Comparison of ENCODE assay signal across 14 cellular contexts in genomic region chr10:133453516-133454203, GRCh38. TPM values are rescaled to one million over a fixed set of nuclear protein-coding genes. Genes with fewer than 3 reads are reported as not detected.
A peak's percentile ranks its signal among the peaks of the same experiment; 100 is the strongest.
DNase-seq lines count a peak whose midpoint lies in the region; ATAC-seq, FAIRE-seq and TF ChIP-seq lines count a peak whose summit lies in the region.
"Had no signal": no experiment of that assay in that cellular context is flagged by ENCODE, and none has a peak within 500 bp of the region (broad histone marks: within the 10 kb centered on the region; RNA-seq: fewer than 3 reads in every experiment).

Gene SCART1, plus strand, starts transcription at chr10:133453945. Its CDS starts 53 bp downstream, at chr10:133453998.

- H4K20me1 ChIP-seq in OCI-LY7 (ENCODE audit: insufficient read depth, low read length) = no peaks in the 10 kb centered on the region

- TF ChIP-seq POLR2A in A549 (IDR thresholded peaks at IDR 0.05; ENCODE audit: low read length) = no peak

- no peak within 1 kb of the TSS for H3K4me3 ChIP-seq in A549
- no peak within 1 kb of the TSS for H3K4me3 ChIP-seq in OCI-LY7 (ENCODE audit: low read depth, low read length, poor library complexity, severe bottlenecking)
- H3K4me3 ChIP-seq in lung = no peak within 1 kb of the TSS
- H3K4me3 ChIP-seq: GM23248, left lung had no signal

- H3K27ac ChIP-seq in A549 (no peak within 1 kb of the TSS), OCI-LY7 (ENCODE audit: low read depth, low read length, poor library complexity, severe bottlenecking) (no peak within 1 kb of the TSS), lung (ENCODE audit: low read depth in 1 of 2, low read length in 1 of 2) (no peak within 1 kb of the TSS)
- H3K27ac ChIP-seq: foreskin keratinocyte, GM23248, left lung had no signal

- FAIRE-seq in A549 (lab: Jason Lieb, UNC) = no peak

- H3K9me2 ChIP-seq in OCI-LY7 (ENCODE audit: insufficient read depth, low read length) = no peaks in the 10 kb centered on the region

- H3K79me2 ChIP-seq in OCI-LY7 (ENCODE audit: insufficient read depth, low read depth, low read length) = no peaks in the 10 kb centered on the region

- peaks cover 14% of the 10 kb centered on the region; the same call in 2 of the 3 replicates for H3K9me3 ChIP-seq in A549
- peaks cover 9% of the 10 kb centered on the region; the same call in 1 of the 2 replicates for H3K9me3 ChIP-seq in OCI-LY7 (ENCODE audit: low read length)
- peaks cover 0 to 3% of the 10 kb centered on the region in 2 donors for H3K9me3 ChIP-seq in lung (ENCODE audit: control insufficient read depth in 2 of 2, insufficient read depth in 1 of 2, low read length in 1 of 2)

- H3K4me2 ChIP-seq in A549 (no peak within 1 kb of the TSS), OCI-LY7 (ENCODE audit: low read length) (no peak within 1 kb of the TSS)

- ATAC-seq in A549 (peak; percentile 27 to 48; a peak in 4 of 6 replicates), lung (ENCODE audit: insufficient read depth, low FRiP score) (no peak), GM18861 (IDR thresholded peaks at IDR 0.05; ENCODE audit: unreplicated experiment) (no peak), GM19324 (IDR thresholded peaks at IDR 0.05; ENCODE audit: low FRiP score, unreplicated experiment) (no peak), GM18873 (IDR thresholded peaks at IDR 0.05; ENCODE audit: low FRiP score, unreplicated experiment) (no peak)
- ATAC-seq: foreskin keratinocyte, left lung had no signal

- no peaks in the 10 kb centered on the region for H3K4me1 ChIP-seq in A549
- no peaks in the 10 kb centered on the region for H3K4me1 ChIP-seq in OCI-LY7 (ENCODE audit: insufficient read depth, low read length, poor library complexity, severe bottlenecking)
- H3K4me1 ChIP-seq in lung (ENCODE audit: control insufficient read depth in 2 of 2, insufficient read depth in 2 of 2, low read length in 2 of 2) = no peaks in the 10 kb centered on the region
- H3K4me1 ChIP-seq: foreskin keratinocyte, left lung had no signal

- no peaks in the 10 kb centered on the region for H3K27me3 ChIP-seq in lung (ENCODE audit: control insufficient read depth, insufficient read depth)
- H3K27me3 ChIP-seq: foreskin keratinocyte, left lung had no signal

- POLR2A ChIA-PET in A549 (lab: Yijun Ruan, JAX) = no interaction called here
- POLR2A ChIA-PET in OCI-LY7 (lab: Charles Lee) = interaction anchor here (0.7 kb wide), 1 partner anchor 10 kb away, joined by 3 read pairs; no protein-coding TSS in a partner anchor

- intact Hi-C loops in OCI-LY7 (cut with micrococcal nuclease; ENCODE audit: unreplicated experiment) = no loop called here

- TF ChIP-seq CTCF in A549 (IDR thresholded peaks at IDR 0.05) (no peak), OCI-LY7 (conservative IDR thresholded peaks at IDR 0.05; ENCODE audit: low read length) (no peak), lung (IDR thresholded peaks at IDR 0.05; ENCODE audit: control extremely low read depth, extremely low read depth) (no peak)

- no peak for TF ChIP-seq EP300 in A549 (IDR thresholded peaks at IDR 0.05)

- H2AFZ ChIP-seq in OCI-LY7 (ENCODE audit: low read length) = no peak within 1 kb of the TSS
- H2AFZ ChIP-seq: GM23248 had no signal

- WGBS in A549 (ENCODE audit: missing lambda C conversion rate) = 25% methylated on average over 9 of the region's 11 CpGs
- WGBS in lung, 2 donors = 88 to 89% methylated on average over 11 of the region's 11 CpGs

- CTCF ChIA-PET in A549 (lab: Yijun Ruan, JAX) = no interaction called here
- CTCF ChIA-PET in OCI-LY7 (lab: Charles Lee; ENCODE audit: unreplicated experiment) = no interaction called here

- BruUV-seq in OCI-LY7 (replicated peaks; lab: Mats Ljungman, UMichigan) = no TSS peak

- DNase-seq in A549 (ENCODE audit: low read depth in 1 of 2, low spot score in 1 of 2) (no peak), CMK (ENCODE audit: low read depth) (peak; percentile 52), OCI-LY7 (ENCODE audit: low spot score) (no peak), lung (ENCODE audit: low spot score) (peak; percentile 20), cerebellum (ENCODE audit: low spot score) (no peak)
- DNase-seq: amniotic stem cell, cerebellar nuclear complex, DMS153, foreskin keratinocyte, GM23248 had no signal

- H3K36me3 ChIP-seq in OCI-LY7 (ENCODE audit: insufficient read depth, low read length) = no peaks in the 10 kb centered on the region
- H3K36me3 ChIP-seq in lung (ENCODE audit: control insufficient read depth in 2 of 2, insufficient read depth in 2 of 2, low read length in 2 of 2) = no peaks in the 10 kb centered on the region
- H3K36me3 ChIP-seq: left lung had no signal

- TF ChIP-seq RAD21 in A549 (conservative IDR thresholded peaks at IDR 0.05 in 1 of 2, IDR thresholded peaks at IDR 0.05 in 1 of 2) = no peak

TF ChIP-seq in A549, 52 proteins besides CTCF, POLR2A, EP300 and RAD21:
- no peak for TF ChIP-seq CHD4 (IDR thresholded peaks at IDR 0.05; ENCODE audit: borderline replicate concordance)
- TF ChIP-seq TFCP2L1 (CRISPR knock-in tag; IDR thresholded peaks at IDR 0.05) = no peak
- no peak for TF ChIP-seq KDM5A (IDR thresholded peaks at IDR 0.05)
- TF ChIP-seq NFE2L2 (conservative IDR thresholded peaks at IDR 0.05; ENCODE audit: low read length) = no peak
- TF ChIP-seq, protein P1, sequence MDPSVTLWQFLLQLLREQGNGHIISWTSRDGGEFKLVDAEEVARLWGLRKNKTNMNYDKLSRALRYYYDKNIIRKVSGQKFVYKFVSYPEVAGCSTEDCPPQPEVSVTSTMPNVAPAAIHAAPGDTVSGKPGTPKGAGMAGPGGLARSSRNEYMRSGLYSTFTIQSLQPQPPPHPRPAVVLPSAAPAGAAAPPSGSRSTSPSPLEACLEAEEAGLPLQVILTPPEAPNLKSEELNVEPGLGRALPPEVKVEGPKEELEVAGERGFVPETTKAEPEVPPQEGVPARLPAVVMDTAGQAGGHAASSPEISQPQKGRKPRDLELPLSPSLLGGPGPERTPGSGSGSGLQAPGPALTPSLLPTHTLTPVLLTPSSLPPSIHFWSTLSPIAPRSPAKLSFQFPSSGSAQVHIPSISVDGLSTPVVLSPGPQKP (IDR thresholded peaks at IDR 0.05; ENCODE audit: low read depth, low read length) = no peak
- TF ChIP-seq ZFP36 (IDR thresholded peaks at IDR 0.05; ENCODE audit: borderline replicate concordance, partially characterized antibody) = no peak
- TF ChIP-seq, protein P2, sequence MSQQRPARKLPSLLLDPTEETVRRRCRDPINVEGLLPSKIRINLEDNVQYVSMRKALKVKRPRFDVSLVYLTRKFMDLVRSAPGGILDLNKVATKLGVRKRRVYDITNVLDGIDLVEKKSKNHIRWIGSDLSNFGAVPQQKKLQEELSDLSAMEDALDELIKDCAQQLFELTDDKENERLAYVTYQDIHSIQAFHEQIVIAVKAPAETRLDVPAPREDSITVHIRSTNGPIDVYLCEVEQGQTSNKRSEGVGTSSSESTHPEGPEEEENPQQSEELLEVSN (IDR thresholded peaks at IDR 0.05; ENCODE audit: borderline replicate concordance, low read depth) = no peak
- no peak for TF ChIP-seq KDM1A (IDR thresholded peaks at IDR 0.05; ENCODE audit: low read depth)
- TF ChIP-seq HMGXB4 (CRISPR knock-in tag; IDR thresholded peaks at IDR 0.05; ENCODE audit: borderline replicate concordance) = no peak
- TF ChIP-seq HOXA7 (CRISPR knock-in tag; IDR thresholded peaks at IDR 0.05) = no peak
- TF ChIP-seq SREBF2 (IDR thresholded peaks at IDR 0.05) = no peak
- TF ChIP-seq, protein P3, sequence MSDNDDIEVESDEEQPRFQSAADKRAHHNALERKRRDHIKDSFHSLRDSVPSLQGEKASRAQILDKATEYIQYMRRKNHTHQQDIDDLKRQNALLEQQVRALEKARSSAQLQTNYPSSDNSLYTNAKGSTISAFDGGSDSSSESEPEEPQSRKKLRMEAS (IDR thresholded peaks at IDR 0.05) = no peak
- TF ChIP-seq, protein P4, sequence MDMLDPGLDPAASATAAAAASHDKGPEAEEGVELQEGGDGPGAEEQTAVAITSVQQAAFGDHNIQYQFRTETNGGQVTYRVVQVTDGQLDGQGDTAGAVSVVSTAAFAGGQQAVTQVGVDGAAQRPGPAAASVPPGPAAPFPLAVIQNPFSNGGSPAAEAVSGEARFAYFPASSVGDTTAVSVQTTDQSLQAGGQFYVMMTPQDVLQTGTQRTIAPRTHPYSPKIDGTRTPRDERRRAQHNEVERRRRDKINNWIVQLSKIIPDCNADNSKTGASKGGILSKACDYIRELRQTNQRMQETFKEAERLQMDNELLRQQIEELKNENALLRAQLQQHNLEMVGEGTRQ (IDR thresholded peaks at IDR 0.05) = no peak
- no peak for TF ChIP-seq MAFK (IDR thresholded peaks at IDR 0.05; ENCODE audit: partially characterized antibody)
- no peak for TF ChIP-seq EHF (CRISPR knock-in tag; IDR thresholded peaks at IDR 0.05)
- no peak for TF ChIP-seq RARB (CRISPR knock-in tag; IDR thresholded peaks at IDR 0.05)
- no peak for TF ChIP-seq ZC3H11A (IDR thresholded peaks at IDR 0.05)

RNA-seq across cellular contexts. Expression of gene SCART1, which starts in this region (rescaled TPM):
- 0.45 and 0.96 TPM in 2 replicates for polyA plus RNA-seq in A549 (2011; rRNA removed)
- 0.18 and 0.26 TPM in 2 replicates for polyA plus RNA-seq in A549 (2012; cell fraction: cytosol; rRNA removed)
- polyA plus RNA-seq in A549 (2012; cell fraction: nucleus; rRNA removed) = 1.8 TPM in 2 replicates
- polyA plus RNA-seq in A549 (2017; fragmentation: RNase III; extraction: RNeasy Plus Mini Kit Qiagen cat#74134 plus additional on column Dnase treatment) = 0.32 to 0.42 TPM (median 0.37 TPM) in 3 replicates
- polyA minus RNA-seq in A549 (2011; rRNA and poly(A)+ RNA removed) = 0.88 and 1.5 TPM in 2 replicates
- total RNA-seq in OCI-LY7 (2014; rRNA removed; shearing (Covaris generic)) = 7.3 and 10.0 TPM in 2 replicates
- 10.9 and 15.2 TPM in 2 replicates for total RNA-seq in OCI-LY7 (2022)
- total RNA-seq in lung = 1 to 10 TPM; 3.4 to 4.8 TPM
- under 1 TPM; 0.33 to 0.69 TPM for polyA plus RNA-seq in lung
- 2.5 TPM for total RNA-seq in cerebellum

Comparison
In these comparisons a context has a peak if more than half of its experiments do, and no peak if none do; other contexts are left out.
1. ATAC-seq: peak in A549 (2 of 2); none in lung (single experiment), GM18861 (single experiment), GM19324 (single experiment) and GM18873 (single experiment).
2. DNase-seq: peak in CMK (single experiment) and lung (single experiment); none in A549 (0 of 2), OCI-LY7 (single experiment) and cerebellum (single experiment).